ENCODE assay signal across 1 cellular context in the genomic region with DNA sequence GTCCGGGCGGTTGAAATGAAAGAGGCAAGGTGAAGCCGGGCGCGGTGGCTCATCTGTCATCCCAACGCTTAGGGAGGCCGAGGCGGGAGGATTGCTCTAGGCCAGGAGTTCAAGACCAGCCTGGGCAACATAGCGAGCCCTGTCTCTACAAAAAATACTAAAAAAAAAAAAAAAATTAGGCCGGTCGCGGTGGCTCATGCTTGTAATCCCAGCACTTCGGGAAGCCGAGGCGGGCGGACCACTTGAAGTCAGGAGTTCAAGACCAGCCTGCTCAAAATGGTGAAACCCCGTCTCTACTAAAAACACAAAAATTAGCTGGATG.
TF ChIP-seq lines count a peak whose summit lies in the region.

No MANE protein-coding gene starts in this region.

TF ChIP-seq in endothelial cell of umbilical vein, 7 proteins besides CTCF, POLR2A, EP300 and RAD21:
- TF ChIP-seq, protein P1, sequence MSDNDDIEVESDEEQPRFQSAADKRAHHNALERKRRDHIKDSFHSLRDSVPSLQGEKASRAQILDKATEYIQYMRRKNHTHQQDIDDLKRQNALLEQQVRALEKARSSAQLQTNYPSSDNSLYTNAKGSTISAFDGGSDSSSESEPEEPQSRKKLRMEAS (IDR thresholded peaks at IDR 0.05; ENCODE audit: insufficient read depth, insufficient read length), result no peak
- TF ChIP-seq FOS (IDR thresholded peaks at IDR 0.05; ENCODE audit: borderline replicate concordance, insufficient read depth, low read length) (no peak), GATA2 (IDR thresholded peaks at IDR 0.05; ENCODE audit: insufficient read depth, insufficient read length, low read depth, low read length) (no peak), POLR2AphosphoS5 (IDR thresholded peaks at IDR 0.05; ENCODE audit: insufficient read depth, low read depth, low read length) (no peak), EZH2 (IDR thresholded peaks at IDR 0.05; ENCODE audit: borderline replicate concordance, low read depth, low read length, severe bottlenecking) (no peak), JUN (IDR thresholded peaks at IDR 0.05; ENCODE audit: borderline replicate concordance, insufficient read depth, insufficient read length, low read depth) (no peak), MYC (IDR thresholded peaks at IDR 0.05; ENCODE audit: low read depth, low read length) (no peak)
